ENCODE assay signal across 22 cellular contexts in the genomic region with DNA sequence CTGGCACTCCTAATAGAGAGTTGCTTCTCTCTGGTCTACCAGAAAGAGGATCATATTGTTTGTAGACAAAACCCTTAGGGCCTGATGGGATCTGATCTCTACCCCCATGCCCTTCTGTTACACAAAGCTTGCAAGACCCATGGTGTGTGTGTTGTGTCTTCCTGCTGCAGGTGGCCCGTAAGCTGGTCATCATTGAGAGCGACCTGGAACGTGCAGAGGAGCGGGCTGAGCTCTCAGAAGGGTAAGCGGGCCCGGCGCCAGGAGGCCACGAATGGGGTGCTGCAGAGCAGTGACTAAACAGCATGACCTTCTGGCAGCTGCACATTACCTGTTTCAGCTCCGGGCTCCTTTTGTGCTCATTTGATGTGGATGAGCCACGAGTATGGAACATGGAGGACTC. TPM values are rescaled to one million over a fixed set of nuclear protein-coding genes. Genes with fewer than 3 reads are reported as not detected.
DNase-seq lines count a peak whose midpoint lies in the region; TF ChIP-seq lines count a peak whose summit lies in the region.
"Had no signal": no experiment of that assay in that cellular context is flagged by ENCODE, and none has a peak within 500 bp of the region (broad histone marks: within the 10 kb centered on the region; RNA-seq: fewer than 3 reads in every experiment).

No MANE protein-coding gene starts in this region.

- no peak overlapping the region for H3K4me2 ChIP-seq in smooth muscle cell

- H4K20me1 ChIP-seq in smooth muscle cell (ENCODE audit: low read depth), result peaks cover 100% of the 10 kb centered on the region

- no peaks in the 10 kb centered on the region for H3K9me3 ChIP-seq in adrenal gland (replicated peaks in 1 of 3)
- no peaks in the 10 kb centered on the region for H3K9me3 ChIP-seq in smooth muscle cell (replicated peaks; ENCODE audit: low read depth)
- H3K9me3 ChIP-seq: thoracic aorta had no signal

- H3F3A ChIP-seq in smooth muscle cell (ENCODE audit: low read depth), result peaks cover 95% of the 10 kb centered on the region

- H3K4me3 ChIP-seq in adrenal gland (no peak overlapping the region), smooth muscle cell (no peak overlapping the region)
- H3K4me3 ChIP-seq: dorsolateral prefrontal cortex, thoracic aorta had no signal

- in situ Hi-C loops in G401 (cut with HindIII; ENCODE audit: low sequenced_read_pairs), result no loop called here

- H3K4me1 ChIP-seq in adrenal gland (replicated peaks in 1 of 2), result peaks cover 7 to 46% of the 10 kb centered on the region in 2 donors
- H3K4me1 ChIP-seq in smooth muscle cell (ENCODE audit: low read depth), result no peaks in the 10 kb centered on the region

- DNase-seq in G401 (ENCODE audit: low spot score) (peak; percentile 45), adrenal gland (peak in 4 of 7 donors; percentile 35 to 75 (median 52)), kidney tubule cell (ENCODE audit: low spot score) (peak; percentile 39), smooth muscle cell (lab: John Stamatoyannopoulos, UW; ENCODE audit: unreplicated experiment) (no peak), activated gamma-delta T cell (lab: John Stamatoyannopoulos, UW) (no peak), A172 (ENCODE audit: low spot score) (no peak), NCI-H446 (lab: John Stamatoyannopoulos, UW) (no peak)
- DNase-seq: aorta; CD4-positive, alpha-beta memory T cell; HCEC 1CT; left cardiac atrium; naive B cell; NCI-H1092; NCI-H1930; NCI-H226; NCI-H82; occipital lobe; stimulated activated naive CD4-positive, alpha-beta T cell treated with Interleukin-2 at 50 U/mL for 16 hours; T-helper 9 cell had no signal

- no peak for TF ChIP-seq POLR2A in adrenal gland (IDR thresholded peaks at IDR 0.05)

- no peak overlapping the region for H2AFZ ChIP-seq in smooth muscle cell (ENCODE audit: low read depth)

- H3K36me3 ChIP-seq in adrenal gland (replicated peaks in 1 of 2) (peaks cover 0 to 87% of the 10 kb centered on the region in 2 donors), smooth muscle cell (ENCODE audit: low read depth) (peaks cover 57% of the 10 kb centered on the region)

- intact Hi-C loops in adrenal gland (cut with DNase I), result no loop called here

- WGBS in adrenal gland, 4 donors, result 43 to 65% (median 59%) methylated on average over 1 to 10 of the region's 10 CpGs
- WGBS in smooth muscle cell (ENCODE audit: low lambda C conversion rate), result 97% methylated on average over 10 of the region's 10 CpGs

- H3K27me3 ChIP-seq in adrenal gland (no peaks in the 10 kb centered on the region), smooth muscle cell (ENCODE audit: low read depth) (no peaks in the 10 kb centered on the region)
- H3K27me3 ChIP-seq: dorsolateral prefrontal cortex had no signal

- TF ChIP-seq CTCF in adrenal gland (IDR thresholded peaks at IDR 0.05) (no peak), smooth muscle cell (IDR thresholded peaks at IDR 0.05; ENCODE audit: borderline replicate concordance, insufficient read depth, poor library complexity, severe bottlenecking) (no peak)

- H3K27ac ChIP-seq in adrenal gland (peak overlapping the region in 2 of 5 donors; percentile 38 to 45), smooth muscle cell (ENCODE audit: low read depth) (peak overlapping the region; percentile 80)
- H3K27ac ChIP-seq: HL-60, thoracic aorta had no signal

- H3K9ac ChIP-seq in smooth muscle cell (ENCODE audit: low read depth), result no peak overlapping the region

- H3K79me2 ChIP-seq in smooth muscle cell (ENCODE audit: low read depth), result peaks cover 3% of the 10 kb centered on the region

RNA-seq across cellular contexts. Expression of a gene that starts 18.2 kb away (rescaled TPM):
- 768 and 828 TPM in 2 replicates for total RNA-seq in G401 (2014; rRNA removed; shearing (Covaris generic))
- total RNA-seq in adrenal gland (100 to 1,000 TPM in 6 of 8 donors, 10 to 100 TPM in 2; 81.8 to 217 (median 157) TPM), smooth muscle cell (1,694 and 1,869 TPM in 2 replicates)
- polyA plus RNA-seq in adrenal gland (100 to 1,000 TPM; 162 to 246 (median 205) TPM), smooth muscle cell (1,915 and 2,406 TPM in 2 replicates)
- total RNA-seq in A172 (2014; rRNA removed; shearing (Covaris generic)), result 666 and 678 TPM in 2 replicates

Comparison
In these comparisons a context has a peak if more than half of its experiments do, and no peak if none do; other contexts are left out.
1. DNase-seq: peak in G401 (single experiment), adrenal gland (4 of 7) and kidney tubule cell (single experiment); none in smooth muscle cell (single experiment), activated gamma-delta T cell (single experiment), A172 (single experiment) and NCI-H446 (0 of 2).